In genomic region chr1:113452921-113453770, GRCh38 we compare ENCODE assay signal across 8 cellular contexts.
A peak's percentile ranks its signal among the peaks of the same experiment; 100 is the strongest.
DNase-seq lines count a peak whose midpoint lies in the region; ATAC-seq and TF ChIP-seq lines count a peak whose summit lies in the region.
"Had no signal": no experiment of that assay in that cellular context is flagged by ENCODE, and none has a peak within 500 bp of the region (broad histone marks: within the 10 kb centered on the region; RNA-seq: fewer than 3 reads in every experiment).

No MANE protein-coding gene starts in this region.

- TF ChIP-seq CTCF in SU-DHL-6 (IDR thresholded peaks at IDR 0.05; ENCODE audit: insufficient read depth, low read length, poor library complexity, severe bottlenecking) (peak; percentile 41), smooth muscle cell (IDR thresholded peaks at IDR 0.05; ENCODE audit: borderline replicate concordance, insufficient read depth, poor library complexity, severe bottlenecking) (peak; percentile 43)

- H3K36me3 ChIP-seq in SU-DHL-6 (ENCODE audit: low read length) (no peaks in the 10 kb centered on the region), smooth muscle cell (ENCODE audit: low read depth) (no peaks in the 10 kb centered on the region), aorta (ENCODE audit: control insufficient read depth in 1 of 2, insufficient read depth in 2 of 2, low read length in 1 of 2) (no peaks in the 10 kb centered on the region)

- WGBS in smooth muscle cell (ENCODE audit: low lambda C conversion rate), result 73% methylated on average over 2 of the region's 2 CpGs
- WGBS in aorta, 2 donors, result 67 to 69% methylated on average over 2 of the region's 2 CpGs

- H3K27me3 ChIP-seq in SU-DHL-6 (ENCODE audit: low read length) (no peaks in the 10 kb centered on the region), smooth muscle cell (ENCODE audit: low read depth) (no peaks in the 10 kb centered on the region), aorta (ENCODE audit: control insufficient read depth in 1 of 2, insufficient read depth in 2 of 2, low read length in 1 of 2) (no peaks in the 10 kb centered on the region)

- H3F3A ChIP-seq in SU-DHL-6 (ENCODE audit: insufficient read depth), result no peaks in the 10 kb centered on the region
- no peaks in the 10 kb centered on the region for H3F3A ChIP-seq in smooth muscle cell (ENCODE audit: low read depth)

- H4K20me1 ChIP-seq in SU-DHL-6 (ENCODE audit: low read depth, low read length) (peaks cover 8% of the 10 kb centered on the region; the same call in 1 of the 2 replicates), smooth muscle cell (ENCODE audit: low read depth) (no peaks in the 10 kb centered on the region)

- H3K79me2 ChIP-seq in SU-DHL-6 (ENCODE audit: insufficient read depth, low read length) (no peaks in the 10 kb centered on the region), smooth muscle cell (ENCODE audit: low read depth) (peaks cover 75% of the 10 kb centered on the region)

- intact Hi-C loops in aorta (cut with DNase I), result no loop called here

- H3K9me3 ChIP-seq in SU-DHL-6 (ENCODE audit: insufficient read depth, low read length) (no peaks in the 10 kb centered on the region), smooth muscle cell (replicated peaks; ENCODE audit: low read depth) (no peaks in the 10 kb centered on the region), aorta (ENCODE audit: control insufficient read depth, low read length) (no peaks in the 10 kb centered on the region)

- peaks cover 23% of the 10 kb centered on the region for H3K4me1 ChIP-seq in smooth muscle cell (ENCODE audit: low read depth)
- H3K4me1 ChIP-seq in aorta (ENCODE audit: control insufficient read depth in 1 of 2, insufficient read depth in 2 of 2, low read length in 2 of 2), result no peaks in the 10 kb centered on the region

- DNase-seq in EH (ENCODE audit: low read depth), result peak; percentile 43
- peak; percentile 36 for DNase-seq in LHCN-M2 (ENCODE audit: low read depth)
- peak; percentile 2 for DNase-seq in germinal center (ENCODE audit: low spot score)
- no peak for DNase-seq in smooth muscle cell (lab: John Stamatoyannopoulos, UW; ENCODE audit: unreplicated experiment)
- DNase-seq in aorta, result no peak
- no peak for DNase-seq in hypothalamus (lab: John Stamatoyannopoulos, UW)

- no peak overlapping the region for H3K4me2 ChIP-seq in SU-DHL-6 (ENCODE audit: low read depth, low read length, poor library complexity, severe bottlenecking)
- no peak overlapping the region for H3K4me2 ChIP-seq in smooth muscle cell

- H3K9me2 ChIP-seq in SU-DHL-6 (replicated peaks; ENCODE audit: insufficient read depth, low read length), result no peaks in the 10 kb centered on the region

- no peak overlapping the region for H3K4me3 ChIP-seq in SU-DHL-6 (ENCODE audit: insufficient read depth, low read length, poor library complexity, severe bottlenecking)
- H3K4me3 ChIP-seq in smooth muscle cell, result no peak overlapping the region
- H3K4me3 ChIP-seq in aorta (ENCODE audit: low read length in 2 of 2), result no peak overlapping the region
- H3K4me3 ChIP-seq: skin epidermis had no signal

- H3K27ac ChIP-seq in SU-DHL-6 (ENCODE audit: low read depth, low read length) (no peak overlapping the region), smooth muscle cell (ENCODE audit: low read depth) (no peak overlapping the region), aorta (ENCODE audit: low read depth in 1 of 2, low read length in 2 of 2) (no peak overlapping the region)

- no peak overlapping the region for H2AFZ ChIP-seq in SU-DHL-6 (ENCODE audit: low read depth, low read length, severe bottlenecking)
- no peak overlapping the region for H2AFZ ChIP-seq in smooth muscle cell (ENCODE audit: low read depth)

- H3K9ac ChIP-seq in SU-DHL-6 (ENCODE audit: low read length) (no peak overlapping the region), smooth muscle cell (ENCODE audit: low read depth) (no peak overlapping the region)

- no peak for ATAC-seq in aorta (ENCODE audit: low FRiP score)

Comparison
In these comparisons a context has a peak if more than half of its experiments do, and no peak if none do; other contexts are left out.
1. DNase-seq: peak in EH (single experiment), LHCN-M2 (single experiment) and germinal center (single experiment); none in smooth muscle cell (single experiment), aorta (0 of 2) and hypothalamus (0 of 51).